Comparison of ENCODE assay signal across 8 cellular contexts in genomic region chr18:9914584-9915290, GRCh38. TPM values are rescaled to one million over a fixed set of nuclear protein-coding genes. Genes with fewer than 3 reads are reported as not detected.
DNase-seq lines count a peak whose midpoint lies in the region; ATAC-seq and TF ChIP-seq lines count a peak whose summit lies in the region.

No MANE protein-coding gene starts in this region.

- peaks cover 5% of the 10 kb centered on the region for H3K9me3 ChIP-seq in DOHH2 (ENCODE audit: control insufficient read depth, insufficient read depth, low read length)
- no peaks in the 10 kb centered on the region for H3K9me3 ChIP-seq in KOPT-K1 (ENCODE audit: insufficient read depth, low read length, poor library complexity, severe bottlenecking)
- H3K9me3 ChIP-seq in hepatocyte (ENCODE audit: low read depth): no peaks in the 10 kb centered on the region
- no peaks in the 10 kb centered on the region for H3K9me3 ChIP-seq in sigmoid colon

- no peak for TF ChIP-seq POLR2A in sigmoid colon (IDR thresholded peaks at IDR 0.05)

- WGBS in hepatocyte (ENCODE audit: low lambda C conversion rate, missing lambda C conversion rate): under 1% methylated on average over 45 of the region's 77 CpGs
- WGBS in sigmoid colon, 2 donors: 0% methylated on average over 77 of the region's 77 CpGs

- peak overlapping the region; percentile 59 for H3K27ac ChIP-seq in DOHH2 (ENCODE audit: low read depth, low read length)
- H3K27ac ChIP-seq in KOPT-K1 (ENCODE audit: low read depth, low read length, poor library complexity, severe bottlenecking): peak overlapping the region; percentile 94
- peak overlapping the region; percentile 99 for H3K27ac ChIP-seq in hepatocyte
- H3K27ac ChIP-seq in sigmoid colon: peak overlapping the region; percentile 98 to 100 (median 100)

- ATAC-seq in GM21737 (IDR thresholded peaks at IDR 0.05; ENCODE audit: unreplicated experiment): peak; percentile 30

- no peaks in the 10 kb centered on the region for H3K9me2 ChIP-seq in DOHH2 (replicated peaks; ENCODE audit: control insufficient read depth, low read length)
- no peaks in the 10 kb centered on the region for H3K9me2 ChIP-seq in hepatocyte (replicated peaks; ENCODE audit: insufficient read depth)

- no peak overlapping the region for H2AFZ ChIP-seq in hepatocyte

- peaks cover 48% of the 10 kb centered on the region for H3K4me1 ChIP-seq in DOHH2 (ENCODE audit: control insufficient read depth, low read length)
- H3K4me1 ChIP-seq in hepatocyte (ENCODE audit: insufficient read depth): peaks cover 29% of the 10 kb centered on the region
- H3K4me1 ChIP-seq in sigmoid colon: peaks cover 0 to 51% (median 43%) of the 10 kb centered on the region in 4 donors

- peaks cover 59% of the 10 kb centered on the region for H3K79me2 ChIP-seq in DOHH2 (ENCODE audit: control insufficient read depth, low read length)
- H3K79me2 ChIP-seq in hepatocyte: peaks cover 55% of the 10 kb centered on the region

- H4K20me1 ChIP-seq in DOHH2 (ENCODE audit: control insufficient read depth, insufficient read depth, low read depth, low read length): peaks cover 40% of the 10 kb centered on the region
- H4K20me1 ChIP-seq in hepatocyte (ENCODE audit: insufficient read depth, poor library complexity, severe bottlenecking): peaks cover 51% of the 10 kb centered on the region

- H3K36me3 Mint-ChIP-seq in T-helper 1 cell treated with Interleukin-12 subunit alpha and Interleukin-12 subunit beta and Interleukin-4 antibody, amounts not matched to agents 30 μg/mL and 1 μg/mL, for 36 hours (ENCODE audit: low read depth): no peaks in the 10 kb centered on the region

- H3K27me3 Mint-ChIP-seq in T-helper 1 cell treated with Interleukin-12 subunit alpha and Interleukin-12 subunit beta and Interleukin-4 antibody, amounts not matched to agents 30 μg/mL and 1 μg/mL, for 36 hours (ENCODE audit: low read depth): peaks cover 5% of the 10 kb centered on the region

- H3K4me2 ChIP-seq in DOHH2 (ENCODE audit: low read length) (peak overlapping the region; percentile 90), hepatocyte (peak overlapping the region; percentile 82)

- H3K27ac Mint-ChIP-seq in T-helper 1 cell treated with Interleukin-12 subunit alpha and Interleukin-12 subunit beta and Interleukin-4 antibody, amounts not matched to agents 30 μg/mL and 1 μg/mL, for 36 hours: peak overlapping the region; percentile 82

- DNase-seq in amniotic epithelial cell (ENCODE audit: low read depth) (peak; percentile 69), hepatocyte (ENCODE audit: low spot score) (peak; percentile 86), sigmoid colon (peak; percentile 84), SK-N-DZ (ENCODE audit: low spot score) (no peak)

- peak overlapping the region; percentile 82 for H3K4me3 Mint-ChIP-seq in T-helper 1 cell treated with Interleukin-12 subunit alpha and Interleukin-12 subunit beta and Interleukin-4 antibody, amounts not matched to agents 30 μg/mL and 1 μg/mL, for 36 hours

- H3F3A ChIP-seq in DOHH2 (ENCODE audit: control insufficient read depth, insufficient read depth): no peaks in the 10 kb centered on the region

- TF ChIP-seq CTCF in DOHH2 (IDR thresholded peaks at IDR 0.05; ENCODE audit: low read depth, low read length, poor library complexity, severe bottlenecking): no peak
- TF ChIP-seq CTCF in hepatocyte (IDR thresholded peaks at IDR 0.05; ENCODE audit: poor library complexity): no peak
- TF ChIP-seq CTCF in sigmoid colon (IDR thresholded peaks at IDR 0.05): no peak

- peaks cover 18% of the 10 kb centered on the region for H3K4me1 Mint-ChIP-seq in T-helper 1 cell treated with Interleukin-12 subunit alpha and Interleukin-12 subunit beta and Interleukin-4 antibody, amounts not matched to agents 30 μg/mL and 1 μg/mL, for 36 hours (ENCODE audit: low read depth)

- no peak for TF ChIP-seq EP300 in sigmoid colon (IDR thresholded peaks at IDR 0.05)

- no peaks in the 10 kb centered on the region for H3K9me3 Mint-ChIP-seq in T-helper 1 cell treated with Interleukin-12 subunit alpha and Interleukin-12 subunit beta and Interleukin-4 antibody, amounts not matched to agents 30 μg/mL and 1 μg/mL, for 36 hours

- intact Hi-C loops in sigmoid colon (cut with DNase I): loop anchor here (2.0 to 10.0 kb wide), 5 partner anchors 60 to 340 kb away; partner anchors contain the start of genes PPP4R1 and RAB31

- H3K27me3 ChIP-seq in DOHH2 (ENCODE audit: control insufficient read depth, low read length) (0 out of 2 replicates have a peak, but pooled peaks cover 3% of the 10 kb centered on the region), hepatocyte (no peaks in the 10 kb centered on the region), sigmoid colon (no peaks in the 10 kb centered on the region)

- H3K36me3 ChIP-seq in DOHH2 (ENCODE audit: control insufficient read depth, low read length) (peaks cover 15% of the 10 kb centered on the region), KOPT-K1 (ENCODE audit: insufficient read depth, low read length) (no peaks in the 10 kb centered on the region), hepatocyte (replicated peaks; ENCODE audit: insufficient read depth, low read depth) (no peaks in the 10 kb centered on the region), sigmoid colon (no peaks in the 10 kb centered on the region)

- H3K4me3 ChIP-seq in DOHH2 (ENCODE audit: low read length) (peak overlapping the region; percentile 85), hepatocyte (peak overlapping the region; percentile 43), sigmoid colon (peak overlapping the region; percentile 89 to 95 (median 90))

RNA-seq across cellular contexts. Expression of gene VAPA, which starts 0.9 kb away (rescaled TPM):
- total RNA-seq in hepatocyte: 267 and 324 TPM in 2 replicates
- polyA plus RNA-seq in hepatocyte: 288 and 290 TPM in 2 replicates
- 100 to 1,000 TPM; 252 to 336 (median 291) TPM for total RNA-seq in sigmoid colon
- polyA plus RNA-seq in sigmoid colon: 100 to 1,000 TPM; 181 to 297 (median 233) TPM
- polyA plus RNA-seq in SK-N-DZ (2014; cell fraction: cytosol; rRNA removed): 168 and 179 TPM in 2 replicates
- 93.1 and 127 TPM in 2 replicates for polyA plus RNA-seq in SK-N-DZ (2014; cell fraction: nucleus; rRNA removed)

RNA-seq across cellular contexts. Expression of gene TXNDC2, which starts 29.0 kb away (rescaled TPM):
- total RNA-seq in hepatocyte: 0.08 TPM in 1 of 2 replicates, not detected in the other
- polyA plus RNA-seq in hepatocyte: 0.41 TPM in 1 of 2 replicates, not detected in the other
- total RNA-seq in sigmoid colon: not detected
- under 1 TPM in 1 of 3 donors, not detected in 2; 0.04 TPM for polyA plus RNA-seq in sigmoid colon
- not detected in 2 replicates for polyA plus RNA-seq in SK-N-DZ (2014; cell fraction: cytosol; rRNA removed)
- not detected in 2 replicates for polyA plus RNA-seq in SK-N-DZ (2014; cell fraction: nucleus; rRNA removed)
